In genomic region chr17:47678196-47678595, GRCh38 we compare ENCODE assay signal across 17 cellular contexts. TPM values are rescaled to one million over a fixed set of nuclear protein-coding genes. Genes with fewer than 3 reads are reported as not detected.
DNase-seq lines count a peak whose midpoint lies in the region; TF ChIP-seq lines count a peak whose summit lies in the region.
"Had no signal": no experiment of that assay in that cellular context is flagged by ENCODE, and none has a peak within 500 bp of the region (broad histone marks: within the 10 kb centered on the region; RNA-seq: fewer than 3 reads in every experiment).

No MANE protein-coding gene starts in this region.

- H2BK120ac ChIP-seq in trophoblast cell (ENCODE audit: insufficient read depth, low read length, poor library complexity) = no peak overlapping the region

- H3K27me3 Mint-ChIP-seq in activated naive CD8-positive, alpha-beta T cell = no peaks in the 10 kb centered on the region
- H3K27me3 Mint-ChIP-seq in activated naive CD8-positive, alpha-beta T cell treated with anti-CD3 and anti-CD28 coated beads for 36 hours = no peaks in the 10 kb centered on the region

- H3K9ac ChIP-seq in SK-N-MC (ENCODE audit: insufficient read length) = no peak overlapping the region
- no peak overlapping the region for H3K9ac ChIP-seq in trophoblast cell (ENCODE audit: low read length)
- H3K9ac ChIP-seq in smooth muscle cell (ENCODE audit: low read depth) = no peak overlapping the region
- H3K9ac ChIP-seq: SK-N-SH had no signal

- H3K79me2 ChIP-seq in trophoblast cell (ENCODE audit: control insufficient read depth, insufficient read depth, low read length, poor library complexity) (no peaks in the 10 kb centered on the region), smooth muscle cell (ENCODE audit: low read depth) (peaks cover 5% of the 10 kb centered on the region)

- H3K18ac ChIP-seq in trophoblast cell (ENCODE audit: low read length) = peak overlapping the region; percentile 37

- H3K4me1 Mint-ChIP-seq in activated naive CD8-positive, alpha-beta T cell (ENCODE audit: low read depth) = peaks cover 20% of the 10 kb centered on the region
- H3K4me1 Mint-ChIP-seq in activated naive CD8-positive, alpha-beta T cell treated with anti-CD3 and anti-CD28 coated beads for 36 hours = peaks cover 33% of the 10 kb centered on the region

- H3K4me2 ChIP-seq in trophoblast cell (ENCODE audit: low read length) = no peak overlapping the region
- H3K4me2 ChIP-seq in smooth muscle cell = no peak overlapping the region
- H3K4me2 ChIP-seq: SK-N-SH had no signal

- H3K27me3 ChIP-seq in trophoblast cell (ENCODE audit: insufficient read depth, low read length) (no peaks in the 10 kb centered on the region), smooth muscle cell (ENCODE audit: low read depth) (no peaks in the 10 kb centered on the region)

- no peaks in the 10 kb centered on the region for H3K79me1 ChIP-seq in trophoblast cell (ENCODE audit: low read length)

- H3K23ac ChIP-seq in trophoblast cell (ENCODE audit: low read length) = no peak overlapping the region

- H3K14ac ChIP-seq in trophoblast cell (ENCODE audit: low read length) = no peak overlapping the region

- H4K8ac ChIP-seq in trophoblast cell (ENCODE audit: low read depth, low read length) = no peak overlapping the region

- peaks cover 14% of the 10 kb centered on the region for H3K36me3 Mint-ChIP-seq in activated naive CD8-positive, alpha-beta T cell
- H3K36me3 Mint-ChIP-seq in activated naive CD8-positive, alpha-beta T cell treated with anti-CD3 and anti-CD28 coated beads for 36 hours = peaks cover 69% of the 10 kb centered on the region

- peaks cover 24% of the 10 kb centered on the region for H3F3A ChIP-seq in smooth muscle cell (ENCODE audit: low read depth)

- peak overlapping the region; percentile 2 for H3K27ac Mint-ChIP-seq in activated naive CD8-positive, alpha-beta T cell
- H3K27ac Mint-ChIP-seq in activated naive CD8-positive, alpha-beta T cell treated with anti-CD3 and anti-CD28 coated beads for 36 hours = no peak overlapping the region

- H3K4ac ChIP-seq in trophoblast cell (ENCODE audit: low read depth, low read length) = no peak overlapping the region

- no peaks in the 10 kb centered on the region for H3K4me1 ChIP-seq in trophoblast cell (ENCODE audit: control insufficient read depth in 1 of 2, insufficient read depth in 2 of 2, low read length in 2 of 2)
- H3K4me1 ChIP-seq in smooth muscle cell (ENCODE audit: low read depth) = no peaks in the 10 kb centered on the region

- H3K9me3 Mint-ChIP-seq in activated naive CD8-positive, alpha-beta T cell (ENCODE audit: low read depth) = no peaks in the 10 kb centered on the region
- no peaks in the 10 kb centered on the region for H3K9me3 Mint-ChIP-seq in activated naive CD8-positive, alpha-beta T cell treated with anti-CD3 and anti-CD28 coated beads for 36 hours

- H2AFZ ChIP-seq in trophoblast cell (ENCODE audit: insufficient read depth, low read length, poor library complexity) = no peak overlapping the region
- no peak overlapping the region for H2AFZ ChIP-seq in smooth muscle cell (ENCODE audit: low read depth)

- H4K20me1 ChIP-seq in smooth muscle cell (ENCODE audit: low read depth) = peaks cover 71% of the 10 kb centered on the region

- H3K9me3 ChIP-seq in SK-N-MC (ENCODE audit: low read depth, low read length) (no peaks in the 10 kb centered on the region), trophoblast cell (ENCODE audit: insufficient read depth, low read depth, low read length) (peaks cover 4% of the 10 kb centered on the region), smooth muscle cell (replicated peaks; ENCODE audit: low read depth) (no peaks in the 10 kb centered on the region)
- H3K9me3 ChIP-seq: SK-N-SH had no signal

- H2BK5ac ChIP-seq in trophoblast cell (ENCODE audit: low read depth, low read length, poor library complexity) = no peak overlapping the region

- WGBS in trophoblast cell (ENCODE audit: extremely low coverage, insufficient coverage, insufficient read length) = no CpG with 5 or more reads among the region's 7 CpGs
- whole genome bisulfite sequencing in smooth muscle cell (ENCODE audit: low lambda C conversion rate) = 53% methylated on average over 7 of the region's 7 CpGs

- no peak for TF ChIP-seq CTCF in smooth muscle cell (IDR thresholded peaks at IDR 0.05; ENCODE audit: borderline replicate concordance, insufficient read depth, poor library complexity, severe bottlenecking)

- H3K27ac ChIP-seq in SK-N-MC = peak overlapping the region; percentile 21; the same call in 1 of the 2 replicates
- H3K27ac ChIP-seq in trophoblast cell (ENCODE audit: low read depth, low read length) = no peak overlapping the region
- no peak overlapping the region for H3K27ac ChIP-seq in smooth muscle cell (ENCODE audit: low read depth)

- H2AK5ac ChIP-seq in trophoblast cell (ENCODE audit: low read length) = no peak overlapping the region

- H3K4me3 Mint-ChIP-seq in activated naive CD8-positive, alpha-beta T cell = no peak overlapping the region
- no peak overlapping the region for H3K4me3 Mint-ChIP-seq in activated naive CD8-positive, alpha-beta T cell treated with anti-CD3 and anti-CD28 coated beads for 36 hours

- H2BK12ac ChIP-seq in trophoblast cell (ENCODE audit: low read length) = no peak overlapping the region

- H4K12ac ChIP-seq in trophoblast cell (ENCODE audit: low read depth, low read length) = no peak overlapping the region

- no peak for DNase-seq in activated naive CD8-positive, alpha-beta T cell treated with anti-CD3 and anti-CD28 coated beads for 36 hours
- DNase-seq in D341Med (ENCODE audit: low spot score) (peak; percentile 70), SK-N-MC (ENCODE audit: low read depth, low spot score) (no peak), trophoblast cell (no peak), NCI-H526 (lab: John Stamatoyannopoulos, UW) (no peak), smooth muscle cell (lab: John Stamatoyannopoulos, UW; ENCODE audit: unreplicated experiment) (no peak)
- DNase-seq: C1 segment of cervical spinal cord, KBM-7, NCI-H1105 treated with DMSO at 0.1 percent for 48 hours, NCI-H1694, NCI-H2081 treated with DMSO at 0.1 percent for 48 hours, NCI-H446 treated with DMSO at 0.1 percent for 48 hours, NCI-H748 treated with DMSO at 0.1 percent for 48 hours, SHP77, SK-N-SH had no signal

- H4K91ac ChIP-seq in trophoblast cell (ENCODE audit: low read depth, low read length) = no peak overlapping the region

- H3K4me3 ChIP-seq in SK-N-MC (no peak overlapping the region), trophoblast cell (ENCODE audit: low read depth, low read length) (no peak overlapping the region), smooth muscle cell (no peak overlapping the region)

- H3K36me3 ChIP-seq in SK-N-MC (ENCODE audit: insufficient read depth, low read length) (peaks cover 99% of the 10 kb centered on the region), trophoblast cell (ENCODE audit: control insufficient read depth in 1 of 2, insufficient read depth in 2 of 2, low read length in 2 of 2) (peaks cover 36 to 83% of the 10 kb centered on the region in 2 experiments), smooth muscle cell (ENCODE audit: low read depth) (peaks cover 56% of the 10 kb centered on the region)

RNA-seq across cellular contexts. Expression of gene TBKBP1, which starts 15.8 kb away (rescaled TPM):
- total RNA-seq in activated naive CD8-positive, alpha-beta T cell treated with anti-CD3 and anti-CD28 coated beads for 36 hours = 10 to 100 TPM; 11.7 to 11.9 TPM
- 4.6 and 4.8 TPM in 2 replicates for polyA plus RNA-seq in trophoblast cell (2013)
- 5.8 and 17.5 TPM in 2 replicates for total RNA-seq in smooth muscle cell
- polyA plus RNA-seq in smooth muscle cell = 7.7 and 8.3 TPM in 2 replicates

RNA-seq across cellular contexts. Expression of gene KPNB1, which starts 28.5 kb away (rescaled TPM):
- 100 to 1,000 TPM; 886 to 911 TPM for total RNA-seq in activated naive CD8-positive, alpha-beta T cell treated with anti-CD3 and anti-CD28 coated beads for 36 hours
- polyA plus RNA-seq in trophoblast cell (2013) = 148 and 159 TPM in 2 replicates
- total RNA-seq in smooth muscle cell = 242 and 245 TPM in 2 replicates
- polyA plus RNA-seq in smooth muscle cell = 78.8 and 83.0 TPM in 2 replicates

RNA-seq across cellular contexts. Expression of gene TBX21, which starts 54.8 kb away (rescaled TPM):
- total RNA-seq in activated naive CD8-positive, alpha-beta T cell treated with anti-CD3 and anti-CD28 coated beads for 36 hours = 10 to 100 TPM; 61.7 to 61.9 TPM
- not detected in 2 replicates for polyA plus RNA-seq in trophoblast cell (2013)
- not detected in 2 replicates for total RNA-seq in smooth muscle cell
- polyA plus RNA-seq in smooth muscle cell = not detected in 2 replicates
- total RNA-seq: RPMI7951 had no signal
- polyA plus RNA-seq: SK-N-SH had no signal

Comparison
In these comparisons a context has a peak if more than half of its experiments do, and no peak if none do; other contexts are left out.
1. RNA of gene TBX21, which starts 54.8 kb away (total RNA-seq): 61.7 to 61.9 TPM in activated naive CD8-positive, alpha-beta T cell treated with anti-CD3 and anti-CD28 coated beads for 36 hours; not detected in smooth muscle cell; every median in the first group is over 10 times any median in the second.